ENCODE assay signal across 8 cellular contexts in the genomic region with DNA sequence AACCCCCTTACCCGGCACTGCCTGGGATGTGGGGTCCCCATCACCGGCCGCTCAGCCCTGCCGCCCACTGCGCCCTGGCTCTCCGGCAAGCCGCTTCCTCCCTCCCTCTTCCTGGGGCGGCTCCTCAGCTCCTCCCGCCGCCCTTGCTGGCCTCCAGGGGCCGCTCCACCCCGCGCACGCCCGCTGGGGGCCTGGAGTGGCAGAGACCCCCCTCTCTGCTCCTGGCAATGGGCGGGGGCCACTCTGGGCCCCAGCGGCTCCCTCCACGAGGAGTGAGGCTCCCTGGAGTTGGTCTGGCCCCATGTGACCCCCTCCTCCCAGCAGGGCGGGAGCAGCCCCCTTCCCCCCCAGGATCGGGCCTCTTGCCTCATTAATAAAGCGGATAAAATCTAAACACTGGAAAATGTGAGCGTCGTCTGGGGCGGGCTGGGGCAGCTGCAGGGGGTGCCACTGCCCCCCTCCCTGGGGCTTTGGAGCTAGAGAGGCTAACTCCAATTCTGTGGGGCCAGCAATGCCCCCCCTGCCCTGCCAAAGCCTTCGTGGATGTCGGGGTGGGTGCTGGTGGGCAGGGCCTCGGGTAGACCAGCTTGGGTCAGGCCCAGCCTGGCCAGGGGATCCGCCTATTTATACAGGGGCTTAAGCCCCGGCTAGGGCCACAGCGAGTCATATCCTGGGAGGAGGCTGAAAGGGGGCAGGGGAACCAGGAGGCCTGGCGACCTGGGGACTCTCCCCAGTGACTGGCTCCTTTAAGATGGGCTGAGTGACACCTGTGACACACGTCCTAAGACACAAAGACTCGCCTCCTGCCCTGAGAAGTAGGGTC. TPM values are rescaled to one million over a fixed set of nuclear protein-coding genes. Genes with fewer than 3 reads are reported as not detected.
A peak's percentile ranks its signal among the peaks of the same experiment; 100 is the strongest.
DNase-seq lines count a peak whose midpoint lies in the region; ATAC-seq and TF ChIP-seq lines count a peak whose summit lies in the region.

A gene with protein sequence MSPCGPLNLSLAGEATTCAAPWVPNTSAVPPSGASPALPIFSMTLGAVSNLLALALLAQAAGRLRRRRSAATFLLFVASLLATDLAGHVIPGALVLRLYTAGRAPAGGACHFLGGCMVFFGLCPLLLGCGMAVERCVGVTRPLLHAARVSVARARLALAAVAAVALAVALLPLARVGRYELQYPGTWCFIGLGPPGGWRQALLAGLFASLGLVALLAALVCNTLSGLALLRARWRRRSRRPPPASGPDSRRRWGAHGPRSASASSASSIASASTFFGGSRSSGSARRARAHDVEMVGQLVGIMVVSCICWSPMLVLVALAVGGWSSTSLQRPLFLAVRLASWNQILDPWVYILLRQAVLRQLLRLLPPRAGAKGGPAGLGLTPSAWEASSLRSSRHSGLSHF (minus strand): TSS at position 104 of the 823 bp plus-strand sequence. CDS start 1,034 bp downstream, outside the sequence.

- H4K20me1 ChIP-seq in SK-N-SH (ENCODE audit: insufficient read depth): no peaks in the 10 kb centered on the region

- no peak for ATAC-seq in GM19351 (IDR thresholded peaks at IDR 0.05; ENCODE audit: unreplicated experiment)
- no peak for ATAC-seq in GM21529 (IDR thresholded peaks at IDR 0.05; ENCODE audit: unreplicated experiment)

- no peaks in the 10 kb centered on the region; the same call in 1 of the 2 replicates for H3K79me2 ChIP-seq in SK-N-SH (ENCODE audit: insufficient read depth)

- H3K27ac ChIP-seq in SK-N-SH (ENCODE audit: low read depth in 2 of 2, low read length in 1 of 2) (peak within 1 kb of the TSS; percentile 39 to 66; a peak in 3 of 4 replicates), esophagus (ENCODE audit: low read depth in 2 of 2, low read length in 1 of 2) (peak within 1 kb of the TSS; percentile 51 to 59), sigmoid colon (peak within 1 kb of the TSS in 3 of 4 donors; percentile 18 to 33 (median 26))

- H3K27me3 ChIP-seq in SK-N-SH (ENCODE audit: insufficient read depth): no peaks in the 10 kb centered on the region
- H3K27me3 ChIP-seq in esophagus (ENCODE audit: control insufficient read depth in 1 of 2, insufficient read depth in 2 of 2, low read length in 2 of 2): peaks cover 0 to 2% of the 10 kb centered on the region in 2 donors
- peaks cover 18 to 39% (median 33%) of the 10 kb centered on the region in 3 donors for H3K27me3 ChIP-seq in sigmoid colon

- H3K9me3 ChIP-seq in SK-N-SH (no peaks in the 10 kb centered on the region), esophagus (ENCODE audit: control insufficient read depth in 2 of 2, insufficient read depth in 1 of 2, low read depth in 1 of 2, low read length in 1 of 2) (no peaks in the 10 kb centered on the region), sigmoid colon (no peaks in the 10 kb centered on the region)

- no peak within 1 kb of the TSS; the same call in 1 of the 2 replicates for H2AFZ ChIP-seq in SK-N-SH (ENCODE audit: low read depth)

- TF ChIP-seq POLR2A in sigmoid colon (IDR thresholded peaks at IDR 0.05): no peak

- TF ChIP-seq CTCF in SK-N-SH (IDR thresholded peaks at IDR 0.05) (peak; percentile 60), sigmoid colon (IDR thresholded peaks at IDR 0.05) (peak in 1 of 4 experiments; percentile 11)

- peaks cover 0 to 12% of the 10 kb centered on the region in 2 experiments for H3K36me3 ChIP-seq in SK-N-SH (replicated peaks in 1 of 2; ENCODE audit: control insufficient read depth in 1 of 2, insufficient read depth in 2 of 2, low read length in 1 of 2)
- H3K36me3 ChIP-seq in esophagus (ENCODE audit: control insufficient read depth in 2 of 2, insufficient read depth in 2 of 2, low read length in 1 of 2): peaks cover 8 to 27% of the 10 kb centered on the region in 2 donors
- H3K36me3 ChIP-seq in sigmoid colon: peaks cover 4 to 44% (median 24%) of the 10 kb centered on the region in 4 donors

- CTCF ChIA-PET in SK-N-SH (lab: Yijun Ruan, JAX): interaction anchor here (0.7 to 1.6 kb wide), 5 partner anchors 9 to 339 kb away, joined by 3 to 8 read pairs (median 4); partner anchors contain the start of gene ASF1B

- 26% methylated on average over 8 of the region's 33 CpGs for WGBS in SK-N-SH (ENCODE audit: low lambda C conversion rate)
- WGBS in esophagus, 2 donors: 6 to 9% methylated on average over 33 of the region's 33 CpGs
- WGBS in sigmoid colon, 2 donors: 7 to 13% methylated on average over 33 of the region's 33 CpGs

- peak within 1 kb of the TSS; percentile 66 for H3K9ac ChIP-seq in SK-N-SH

- DNase-seq in stimulated activated CD4-positive, alpha-beta T cell treated with anti-CD3 and anti-CD28 coated beads, Interleukin-1b, Interleukin-23, amount 100 ng/mL, for 48 hours: peak; percentile 67
- DNase-seq in stimulated activated CD4-positive, alpha-beta T cell treated with anti-CD3 and anti-CD28 coated beads, Interleukin-4, amount 100 ng/mL, for 1 hour: no peak
- DNase-seq in SK-N-SH (peak; percentile 89), sigmoid colon (no peak), NCI-H345 treated with DMSO at 0.1 percent for 48 hours (lab: John Stamatoyannopoulos, UW; ENCODE audit: unreplicated experiment) (no peak)

- H3K9me2 ChIP-seq in SK-N-SH: no peaks in the 10 kb centered on the region

- TF ChIP-seq RAD21 in SK-N-SH (IDR thresholded peaks at IDR 0.05; ENCODE audit: low read length): no peak; the same call in 1 of the 2 replicates

- H3K4me2 ChIP-seq in SK-N-SH: peak within 1 kb of the TSS; percentile 81

- H3K4me3 ChIP-seq in SK-N-SH (ENCODE audit: low read depth in 2 of 2, low read length in 1 of 2) (peak within 1 kb of the TSS; percentile 33 to 37), esophagus (ENCODE audit: low read depth in 1 of 2, low read length in 2 of 2) (peak within 1 kb of the TSS in 1 of 2 donors; percentile 7), sigmoid colon (peak within 1 kb of the TSS in 2 of 4 donors; percentile 8 to 17)

- H3K4me1 ChIP-seq in SK-N-SH (ENCODE audit: control insufficient read depth in 1 of 2, insufficient read depth in 2 of 2, low read depth in 1 of 2, low read length in 1 of 2): peaks cover 24 to 39% of the 10 kb centered on the region in 2 experiments; a peak in 3 of 4 replicates
- peaks cover 0 to 32% of the 10 kb centered on the region in 2 donors for H3K4me1 ChIP-seq in esophagus (ENCODE audit: control insufficient read depth in 2 of 2, insufficient read depth in 2 of 2, low read length in 1 of 2)
- peaks cover 0 to 61% (median 46%) of the 10 kb centered on the region in 4 donors for H3K4me1 ChIP-seq in sigmoid colon

- intact Hi-C loops in sigmoid colon (cut with DNase I): no loop called here

- no peak for TF ChIP-seq EP300 in SK-N-SH (IDR thresholded peaks at IDR 0.05; ENCODE audit: borderline replicate concordance in 1 of 2, low read depth in 1 of 2, low read length in 1 of 2)
- TF ChIP-seq EP300 in sigmoid colon (IDR thresholded peaks at IDR 0.05): no peak

- H3F3A ChIP-seq in SK-N-SH (replicated peaks; ENCODE audit: insufficient read depth): peaks cover 13% of the 10 kb centered on the region

- POLR2A ChIA-PET in SK-N-SH (lab: Yijun Ruan, JAX): interaction anchor here (0.6 kb wide), 1 partner anchor 20 kb away, joined by 3 read pairs; no protein-coding TSS in a partner anchor

TF ChIP-seq in SK-N-SH, 30 proteins besides CTCF, POLR2A, EP300 and RAD21:
- TF ChIP-seq, protein P1, sequence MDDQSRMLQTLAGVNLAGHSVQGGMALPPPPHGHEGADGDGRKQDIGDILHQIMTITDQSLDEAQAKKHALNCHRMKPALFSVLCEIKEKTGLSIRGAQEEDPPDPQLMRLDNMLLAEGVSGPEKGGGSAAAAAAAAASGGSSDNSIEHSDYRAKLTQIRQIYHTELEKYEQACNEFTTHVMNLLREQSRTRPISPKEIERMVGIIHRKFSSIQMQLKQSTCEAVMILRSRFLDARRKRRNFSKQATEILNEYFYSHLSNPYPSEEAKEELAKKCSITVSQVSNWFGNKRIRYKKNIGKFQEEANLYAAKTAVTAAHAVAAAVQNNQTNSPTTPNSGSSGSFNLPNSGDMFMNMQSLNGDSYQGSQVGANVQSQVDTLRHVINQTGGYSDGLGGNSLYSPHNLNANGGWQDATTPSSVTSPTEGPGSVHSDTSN (IDR thresholded peaks at IDR 0.05): 0 out of 2 replicates have a peak, but pooled peaks have one; percentile 2
- TF ChIP-seq JUND (IDR thresholded peaks at IDR 0.05) (no peak), GABPA (IDR thresholded peaks at IDR 0.05; ENCODE audit: low read depth) (no peak), FOSL2 (IDR thresholded peaks at IDR 0.05; ENCODE audit: borderline replicate concordance, low read depth) (peak; percentile 25; the same call in 1 of the 2 replicates)

RNA-seq across cellular contexts. Expression of the gene that starts here (rescaled TPM):
- polyA plus RNA-seq in SK-N-SH (2012; rRNA removed) (4.6 and 6.0 TPM in 2 replicates), esophagus (under 1 TPM; 0.32 to 0.47 TPM), sigmoid colon (under 1 TPM in 1 of 3 donors, not detected in 2; 0.67 TPM)
- 2.0 and 3.4 TPM in 2 replicates for polyA plus RNA-seq in SK-N-SH (2012; cell fraction: cytosol; rRNA removed)
- polyA plus RNA-seq in SK-N-SH (2012; cell fraction: nucleus; rRNA removed): 2.4 and 3.9 TPM in 2 replicates
- total RNA-seq in sigmoid colon: under 1 TPM in 2 of 4 donors, not detected in 2; 0.54 to 0.71 TPM

Comparison
In these comparisons a context has a peak if more than half of its experiments do, and no peak if none do; other contexts are left out.
1. DNase-seq: peak in stimulated activated CD4-positive, alpha-beta T cell treated with anti-CD3 and anti-CD28 coated beads, Interleukin-1b, Interleukin-23, amount 100 ng/mL, for 48 hours (single experiment) and SK-N-SH (single experiment); none in stimulated activated CD4-positive, alpha-beta T cell treated with anti-CD3 and anti-CD28 coated beads, Interleukin-4, amount 100 ng/mL, for 1 hour (single experiment), sigmoid colon (single experiment) and NCI-H345 treated with DMSO at 0.1 percent for 48 hours (single experiment).
2. Peak in every context shown above with its lines, with median percentiles within 50 percentile points of each other: H3K27ac ChIP-seq.